In genomic region chr19:2050349-2050990, GRCh38 we compare ENCODE assay signal across 8 cellular contexts. TPM values are rescaled to one million over a fixed set of nuclear protein-coding genes. Genes with fewer than 3 reads are reported as not detected.
DNase-seq lines count a peak whose midpoint lies in the region; ATAC-seq and TF ChIP-seq lines count a peak whose summit lies in the region.

No MANE protein-coding gene starts in this region.

- peak overlapping the region; percentile 68 for H2BK120ac ChIP-seq in mesenchymal stem cell (ENCODE audit: low read depth, low read length)

- H3K4me1 ChIP-seq in KMS-11 (ENCODE audit: low read depth, poor library complexity, severe bottlenecking) (peaks cover 23% of the 10 kb centered on the region), mesenchymal stem cell (ENCODE audit: control insufficient read depth, insufficient read depth, low read depth, low read length) (peaks cover 48% of the 10 kb centered on the region), urinary bladder (ENCODE audit: insufficient read depth) (peaks cover under 1% of the 10 kb centered on the region)

- POLR2A ChIA-PET in GM10248 (lab: Yijun Ruan, JAX) = interaction anchor here (0.6 to 2.5 kb wide), 5 partner anchors 8 to 44 kb away, joined by 3 to 13 read pairs (median 5); no protein-coding TSS in a partner anchor

- H3K9me3 ChIP-seq in mesenchymal stem cell (ENCODE audit: control insufficient read depth, low read length) = no peaks in the 10 kb centered on the region

- H3K9ac ChIP-seq in KMS-11 = peak overlapping the region; percentile 53; the same call in 1 of the 2 replicates
- peak overlapping the region; percentile 86 for H3K9ac ChIP-seq in mesenchymal stem cell (ENCODE audit: low read length)

- no peak overlapping the region for H4K91ac ChIP-seq in mesenchymal stem cell (ENCODE audit: low read length)

- H3K36me3 ChIP-seq in KMS-11 (ENCODE audit: insufficient read depth) = no peaks in the 10 kb centered on the region
- H3K36me3 ChIP-seq in mesenchymal stem cell (ENCODE audit: control insufficient read depth in 1 of 2, insufficient read depth in 2 of 2, low read depth in 1 of 2, low read length in 2 of 2) = peaks cover 22 to 39% of the 10 kb centered on the region in 2 experiments
- H3K36me3 ChIP-seq in urinary bladder (ENCODE audit: insufficient read depth) = no peaks in the 10 kb centered on the region

- H3K27me3 ChIP-seq in KMS-11 (ENCODE audit: insufficient read depth, low read depth) (no peaks in the 10 kb centered on the region), mesenchymal stem cell (ENCODE audit: control insufficient read depth in 1 of 2, insufficient read depth in 1 of 2, low read length in 2 of 2) (no peaks in the 10 kb centered on the region)

- H3K79me2 ChIP-seq in KMS-11 (ENCODE audit: insufficient read depth, low read depth) = peaks cover 29% of the 10 kb centered on the region

- no peak overlapping the region for H2BK5ac ChIP-seq in mesenchymal stem cell (ENCODE audit: low read depth, low read length, poor library complexity, severe bottlenecking)

- CTCF ChIA-PET in GM10248 (lab: Yijun Ruan, JAX) = no interaction called here

- peak overlapping the region in 1 of 2 experiments; percentile 68 for H3K4ac ChIP-seq in mesenchymal stem cell (ENCODE audit: low read depth in 1 of 2, low read length in 2 of 2)

- H3K18ac ChIP-seq in mesenchymal stem cell (ENCODE audit: low read depth in 1 of 2, low read length in 2 of 2) = peak overlapping the region; percentile 51 to 67

- no peak for TF ChIP-seq CTCF in KMS-11 (conservative IDR thresholded peaks at IDR 0.05; ENCODE audit: low read depth, low read length)
- TF ChIP-seq CTCF in cardiac fibroblast (IDR thresholded peaks at IDR 0.05; ENCODE audit: low read depth, low read length) = no peak
- TF ChIP-seq CTCF in GM10248 (IDR thresholded peaks at IDR 0.05; ENCODE audit: control extremely low read depth, extremely low read depth, low read depth, missing control alignments) = no peak

- peak overlapping the region; percentile 52 for H2BK15ac ChIP-seq in mesenchymal stem cell (ENCODE audit: low read depth, poor library complexity, severe bottlenecking)

- H2AFZ ChIP-seq in KMS-11 (ENCODE audit: low read depth) = no peak overlapping the region
- no peak overlapping the region for H2AFZ ChIP-seq in mesenchymal stem cell (ENCODE audit: low read depth, low read length)

- DNase-seq in 8988T (peak; percentile 32), cardiac fibroblast (ENCODE audit: low read depth in 2 of 2) (no peak), mesenchymal stem cell (no peak), GM10248 (ENCODE audit: extremely low spot score) (no peak)
- no peak for DNase-seq in activated CD4-positive, alpha-beta T cell treated with anti-CD3 and anti-CD28 coated beads for 1 hour

- ATAC-seq in GM19328 (IDR thresholded peaks at IDR 0.05; ENCODE audit: unreplicated experiment) = peak; percentile 7

- WGBS in mesenchymal stem cell = 1% methylated on average over 35 of the region's 49 CpGs
- under 1% methylated on average over 49 of the region's 49 CpGs for WGBS in urinary bladder

- peak overlapping the region in 1 of 2 experiments; percentile 37 for H3K23ac ChIP-seq in mesenchymal stem cell (ENCODE audit: low read length in 2 of 2)

- H3K14ac ChIP-seq in mesenchymal stem cell (ENCODE audit: low read length in 2 of 2) = peak overlapping the region; percentile 76 to 89

- H4K8ac ChIP-seq in mesenchymal stem cell (ENCODE audit: low read length) = no peak overlapping the region

- H4K20me1 ChIP-seq in KMS-11 (ENCODE audit: insufficient read depth) = no peaks in the 10 kb centered on the region

- H2BK12ac ChIP-seq in mesenchymal stem cell (ENCODE audit: low read length in 2 of 2) = no peak overlapping the region

- H3K79me1 ChIP-seq in mesenchymal stem cell (replicated peaks; ENCODE audit: low read length, poor library complexity, severe bottlenecking) = peaks cover 20% of the 10 kb centered on the region

- H3K4me2 ChIP-seq in KMS-11 (peak overlapping the region; percentile 94), mesenchymal stem cell (ENCODE audit: low read length, poor library complexity, severe bottlenecking) (peak overlapping the region; percentile 90)

- H3K27ac ChIP-seq in KMS-11 = peak overlapping the region; percentile 42
- H3K27ac ChIP-seq in mesenchymal stem cell (ENCODE audit: low read length, poor library complexity, severe bottlenecking) = peak overlapping the region; percentile 36
- H3K27ac ChIP-seq in urinary bladder (ENCODE audit: low read depth) = peak overlapping the region; percentile 95

- no peak overlapping the region for H2AK5ac ChIP-seq in mesenchymal stem cell (ENCODE audit: low read length, severe bottlenecking)

- H3K4me3 ChIP-seq in KMS-11 (IDR thresholded peaks at IDR 0.05; ENCODE audit: insufficient read depth, low read depth, low read length) (no peak overlapping the region), cardiac fibroblast (replicated peaks in 1 of 2; ENCODE audit: low read depth in 2 of 2, low read length in 2 of 2) (peak overlapping the region; percentile 96), mesenchymal stem cell (ENCODE audit: insufficient read depth in 1 of 2, low read depth in 1 of 2, low read length in 2 of 2) (peak overlapping the region; percentile 75 to 90), urinary bladder (ENCODE audit: low read depth, low read length) (peak overlapping the region; percentile 96)

RNA-seq across cellular contexts. Expression of gene MKNK2, which starts 0.6 kb away (rescaled TPM):
- polyA plus RNA-seq in mesenchymal stem cell (2013, experiment 1 of 2) = 126 TPM
- polyA plus RNA-seq in mesenchymal stem cell (2013, experiment 2 of 2) = 128 TPM
- 21.5 TPM for total RNA-seq in urinary bladder
- polyA plus RNA-seq in urinary bladder = 144 TPM

RNA-seq across cellular contexts. Expression of gene BTBD2, which starts 35.0 kb away (rescaled TPM):
- polyA plus RNA-seq in mesenchymal stem cell (2013, experiment 1 of 2) = 60.4 TPM
- 58.7 TPM for polyA plus RNA-seq in mesenchymal stem cell (2013, experiment 2 of 2)
- total RNA-seq in urinary bladder = 38.0 TPM
- 83.0 TPM for polyA plus RNA-seq in urinary bladder

RNA-seq across cellular contexts. Expression of gene MOB3A, which starts 45.7 kb away (rescaled TPM):
- polyA plus RNA-seq in mesenchymal stem cell (2013, experiment 1 of 2) = 48.9 TPM
- 47.9 TPM for polyA plus RNA-seq in mesenchymal stem cell (2013, experiment 2 of 2)
- 15.9 TPM for total RNA-seq in urinary bladder
- 40.1 TPM for polyA plus RNA-seq in urinary bladder

RNA-seq across cellular contexts. Expression of gene IZUMO4, which starts 46.2 kb away (rescaled TPM):
- 2.2 TPM for polyA plus RNA-seq in mesenchymal stem cell (2013, experiment 1 of 2)
- 2.1 TPM for polyA plus RNA-seq in mesenchymal stem cell (2013, experiment 2 of 2)
- total RNA-seq in urinary bladder = 1.5 TPM
- 9.2 TPM for polyA plus RNA-seq in urinary bladder

Comparison
In these comparisons a context has a peak if more than half of its experiments do, and no peak if none do; other contexts are left out.
1. H3K27ac ChIP-seq: peak in every context shown above with its lines; median percentile 95 in urinary bladder; 42 in KMS-11; 36 in mesenchymal stem cell.